25 cellular contexts compared by ENCODE assay signal in the genomic region with DNA sequence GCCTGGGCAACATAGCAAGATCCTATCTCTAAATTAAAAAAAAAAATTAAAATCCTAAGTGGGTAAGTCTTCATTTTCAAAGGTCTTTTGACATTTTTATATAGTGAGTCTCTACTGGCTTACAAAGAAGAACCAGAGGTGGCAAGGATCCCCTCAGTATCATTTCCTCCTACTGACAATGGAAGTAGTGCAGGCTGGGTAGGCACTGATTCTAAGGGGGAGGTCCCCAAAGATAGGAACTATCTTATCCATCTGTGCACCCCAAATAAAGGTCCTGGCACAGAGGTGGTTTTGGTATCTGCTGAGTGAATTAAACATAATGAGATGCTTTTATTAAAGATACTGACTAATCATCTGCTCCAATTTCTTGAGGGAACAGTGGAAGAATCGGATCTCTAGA.
"Had no signal": no experiment of that assay in that cellular context is flagged by ENCODE, and none has a peak within 500 bp of the region (broad histone marks: within the 10 kb centered on the region; RNA-seq: fewer than 3 reads in every experiment).

No MANE protein-coding gene starts in this region.

- H3K27ac ChIP-seq: spleen, thoracic aorta, vagina, WERI-Rb-1 had no signal

- H3K9me3 ChIP-seq: spleen, thoracic aorta, vagina had no signal

- DNase-seq: activated CD4-positive, alpha-beta T cell treated with anti-CD3 and anti-CD28 coated beads, Interleukin-2, amount 10 ng/mL, durations not matched to agents 7 days and 5 days; activated CD4-positive, CD25-positive, alpha-beta regulatory T cell treated with anti-CD3 and anti-CD28 coated beads, Interleukin-2, amount 50 U/mL, for 72 hours; activated CD8-positive, alpha-beta memory T cell treated with anti-CD3 and anti-CD28 coated beads, Interleukin-2, amount 10 ng/mL, durations not matched to agents 7 days and 5 days; activated CD8-positive, alpha-beta T cell treated with anti-CD3 and anti-CD28 coated beads for 36 hours; activated gamma-delta T cell; anterior cingulate cortex; effector memory CD8-positive, alpha-beta T cell; foreskin melanocyte; hypothalamus; left ventricle myocardium superior; mammary epithelial cell; retina; spleen; stimulated activated CD4-positive, alpha-beta T cell treated with anti-CD3 and anti-CD28 coated beads, Interleukin-4, amount 100 ng/mL, for 1 hour; stimulated activated naive CD4-positive, alpha-beta T cell treated with Interleukin-2 at 50 U/mL for 16 hours; WERI-Rb-1 had no signal

- H3K4me3 Mint-ChIP-seq: activated CD4-positive, alpha-beta T cell treated with anti-CD3 and anti-CD28 coated beads, Interleukin-2, amount 10 ng/mL, durations not matched to agents 7 days and 5 days; activated CD8-positive, alpha-beta memory T cell treated with anti-CD3 and anti-CD28 coated beads, Interleukin-2, amount 10 ng/mL, durations not matched to agents 7 days and 5 days; activated CD8-positive, alpha-beta T cell treated with anti-CD3 and anti-CD28 coated beads for 36 hours; activated naive CD4-positive, alpha-beta T cell treated with anti-CD3 and anti-CD28 coated beads, Interleukin-2, amount 50 U/mL, for 24 hours; activated T-helper 1 cell treated with anti-CD3 and anti-CD28 coated beads, Interleukin-12 subunit alpha, Interleukin-12 subunit beta, Interleukin-2, Interleukin-4 antibody, amounts not matched to agents 30 ng/mL and 10 ng/mL and 1 ng/mL, durations not matched to agents 14 hours and 24 hours and 36 hours; central memory CD8-positive, alpha-beta T cell; effector memory CD8-positive, alpha-beta T cell; T-helper 2 cell treated with Interferon-gamma antibody and Interleukin-4, amounts not matched to agents 5 μg/mL and 100 μg/mL, for 36 hours; type B pancreatic cell had no signal

- H3K27me3 ChIP-seq: spleen, vagina had no signal

- H3K4me3 ChIP-seq: spleen, thoracic aorta, vagina had no signal

- H3K27ac Mint-ChIP-seq: activated CD4-positive, alpha-beta T cell treated with anti-CD3 and anti-CD28 coated beads, Interleukin-2, amount 10 ng/mL, durations not matched to agents 7 days and 5 days; activated CD8-positive, alpha-beta memory T cell treated with anti-CD3 and anti-CD28 coated beads, Interleukin-2, amount 10 ng/mL, durations not matched to agents 7 days and 5 days; activated CD8-positive, alpha-beta T cell treated with anti-CD3 and anti-CD28 coated beads for 36 hours; activated naive CD4-positive, alpha-beta T cell treated with anti-CD3 and anti-CD28 coated beads, Interleukin-2, amount 50 U/mL, for 24 hours; activated T-helper 1 cell treated with anti-CD3 and anti-CD28 coated beads, Interleukin-12 subunit alpha, Interleukin-12 subunit beta, Interleukin-2, Interleukin-4 antibody, amounts not matched to agents 30 ng/mL and 10 ng/mL and 1 ng/mL, durations not matched to agents 14 hours and 24 hours and 36 hours; effector memory CD8-positive, alpha-beta T cell; progenitor cell of endocrine pancreas; T-helper 2 cell treated with Interferon-gamma antibody and Interleukin-4, amounts not matched to agents 5 μg/mL and 100 μg/mL, for 36 hours; type B pancreatic cell had no signal

- H3K9me3 Mint-ChIP-seq: activated CD4-positive, alpha-beta T cell treated with anti-CD3 and anti-CD28 coated beads, Interleukin-2, amount 10 ng/mL, durations not matched to agents 7 days and 5 days; activated CD8-positive, alpha-beta T cell treated with anti-CD3 and anti-CD28 coated beads for 36 hours; activated naive CD4-positive, alpha-beta T cell treated with anti-CD3 and anti-CD28 coated beads, Interleukin-2, amount 50 U/mL, for 24 hours; activated T-helper 1 cell treated with anti-CD3 and anti-CD28 coated beads, Interleukin-12 subunit alpha, Interleukin-12 subunit beta, Interleukin-2, Interleukin-4 antibody, amounts not matched to agents 30 ng/mL and 10 ng/mL and 1 ng/mL, durations not matched to agents 14 hours and 24 hours and 36 hours; central memory CD8-positive, alpha-beta T cell; effector memory CD8-positive, alpha-beta T cell; T-helper 2 cell treated with Interferon-gamma antibody and Interleukin-4, amounts not matched to agents 5 μg/mL and 100 μg/mL, for 36 hours; type B pancreatic cell had no signal

- H3K27me3 Mint-ChIP-seq: activated CD4-positive, alpha-beta T cell treated with anti-CD3 and anti-CD28 coated beads, Interleukin-2, amount 10 ng/mL, durations not matched to agents 7 days and 5 days; activated CD8-positive, alpha-beta memory T cell treated with anti-CD3 and anti-CD28 coated beads, Interleukin-2, amount 10 ng/mL, durations not matched to agents 7 days and 5 days; activated CD8-positive, alpha-beta T cell treated with anti-CD3 and anti-CD28 coated beads for 36 hours; activated naive CD4-positive, alpha-beta T cell treated with anti-CD3 and anti-CD28 coated beads, Interleukin-2, amount 50 U/mL, for 24 hours; central memory CD8-positive, alpha-beta T cell; effector memory CD8-positive, alpha-beta T cell; progenitor cell of endocrine pancreas; type B pancreatic cell had no signal

- ATAC-seq: activated CD8-positive, alpha-beta memory T cell treated with anti-CD3 and anti-CD28 coated beads, Interleukin-2, amount 10 ng/mL, durations not matched to agents 7 days and 5 days; activated CD8-positive, alpha-beta T cell treated with anti-CD3 and anti-CD28 coated beads for 36 hours; effector memory CD8-positive, alpha-beta T cell; esophagus mucosa; left ventricle myocardium superior had no signal

- H3K36me3 ChIP-seq: thoracic aorta had no signal
